ENCODE assay signal across 18 cellular contexts in the genomic region with DNA sequence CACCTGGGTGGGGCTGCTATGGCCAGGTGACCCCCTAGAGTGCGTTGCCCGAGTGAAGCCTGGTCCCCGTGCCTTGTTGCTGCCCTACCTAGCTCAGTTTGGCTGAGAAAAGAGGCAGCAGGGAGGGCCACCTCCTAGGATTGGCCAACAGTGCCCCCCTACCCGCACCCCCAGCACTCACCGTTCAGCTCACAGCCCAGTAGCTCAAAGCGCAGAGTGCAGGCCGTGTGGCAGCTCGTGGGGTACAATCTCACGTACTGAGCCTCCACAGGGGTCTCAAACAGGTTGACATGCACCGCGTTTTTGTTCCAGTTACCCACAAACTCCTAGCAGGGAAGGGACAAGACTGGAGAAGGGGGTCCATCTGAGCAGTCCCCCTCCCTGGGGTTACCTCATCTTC. TPM values are rescaled to one million over a fixed set of nuclear protein-coding genes. Genes with fewer than 3 reads are reported as not detected.
DNase-seq lines count a peak whose midpoint lies in the region; ATAC-seq and TF ChIP-seq lines count a peak whose summit lies in the region.
"Had no signal": no experiment of that assay in that cellular context is flagged by ENCODE, and none has a peak within 500 bp of the region (broad histone marks: within the 10 kb centered on the region; RNA-seq: fewer than 3 reads in every experiment).

No MANE protein-coding gene starts in this region.

- intact Hi-C loops in heart right ventricle (cut with DNase I): loop anchor here in 9 of 10 donors (2.0 to 10.0 kb wide), 7 partner anchors 97 to 339 kb away; a partner anchor contains a TSS
- intact Hi-C loops in left cardiac atrium (cut with DNase I): loop anchor here (2.0 to 5.0 kb wide), 3 partner anchors 97 to 111 kb away; no protein-coding TSS in a partner anchor

- H3K27ac Mint-ChIP-seq in naive thymus-derived CD8-positive, alpha-beta T cell: peak overlapping the region; percentile 84 to 98 (median 96)
- H3K27ac Mint-ChIP-seq: endodermal cell, mesothelial cell of epicardium, neural progenitor cell had no signal

- no peak for TF ChIP-seq EP300 in tibial nerve (IDR thresholded peaks at IDR 0.05)

- H3K9ac ChIP-seq in adipocyte (ENCODE audit: low read length): peak overlapping the region; percentile 65
- H3K9ac ChIP-seq: neural progenitor cell had no signal

- H3K27ac ChIP-seq in heart right ventricle (peak overlapping the region in 9 of 10 donors; percentile 22 to 93 (median 35)), tibial nerve (peak overlapping the region in 2 of 4 donors; percentile 36 to 71)
- H3K27ac ChIP-seq: neural progenitor cell had no signal

- H3K27me3 Mint-ChIP-seq in naive thymus-derived CD8-positive, alpha-beta T cell: no peaks in the 10 kb centered on the region
- H3K27me3 Mint-ChIP-seq: type B pancreatic cell had no signal

- no peaks in the 10 kb centered on the region for H3K9me3 ChIP-seq in heart right ventricle
- H3K9me3 ChIP-seq in adipocyte (ENCODE audit: control insufficient read depth, low read length): no peaks in the 10 kb centered on the region
- H3K9me3 ChIP-seq in tibial nerve: no peaks in the 10 kb centered on the region

- H3K4me1 ChIP-seq in heart right ventricle: peaks cover 33 to 95% (median 61%) of the 10 kb centered on the region in 9 donors
- peaks cover 40% of the 10 kb centered on the region for H3K4me1 ChIP-seq in adipocyte (ENCODE audit: control insufficient read depth, insufficient read depth, low read length)
- H3K4me1 ChIP-seq in tibial nerve: peaks cover 0 to 53% (median 13%) of the 10 kb centered on the region in 4 donors

- no peak overlapping the region for H3K4me3 Mint-ChIP-seq in naive thymus-derived CD8-positive, alpha-beta T cell
- H3K4me3 Mint-ChIP-seq: endodermal cell, mesothelial cell of epicardium, neural progenitor cell, type B pancreatic cell had no signal

- ATAC-seq in heart right ventricle: no peak
- no peak for ATAC-seq in left cardiac atrium
- ATAC-seq in naive thymus-derived CD8-positive, alpha-beta T cell: no peak

- POLR2A ChIA-PET in naive thymus-derived CD8-positive, alpha-beta T cell (lab: Charles Lee): interaction anchor here (0.5 to 2.9 kb wide), 10 partner anchors 9 to 338 kb away, joined by 3 to 30 read pairs (median 8); a partner anchor contains a TSS

- H3K36me3 ChIP-seq in heart right ventricle (peaks cover 0 to 88% (median 30%) of the 10 kb centered on the region in 9 donors), adipocyte (ENCODE audit: control insufficient read depth, insufficient read depth, low read length, severe bottlenecking) (peaks cover 90% of the 10 kb centered on the region), tibial nerve (peaks cover 0 to 76% (median 0%) of the 10 kb centered on the region in 3 donors)
- H3K36me3 ChIP-seq: neural progenitor cell had no signal

- H3K27me3 ChIP-seq in heart right ventricle (no peaks in the 10 kb centered on the region), adipocyte (replicated peaks; ENCODE audit: control insufficient read depth, insufficient read depth, low read length) (no peaks in the 10 kb centered on the region), tibial nerve (no peaks in the 10 kb centered on the region)
- H3K27me3 ChIP-seq: neural progenitor cell had no signal

- DNase-seq in heart right ventricle (no peak), left cardiac atrium (no peak), adipocyte (ENCODE audit: low read depth) (no peak), AG08395 (ENCODE audit: low spot score) (no peak), tibial nerve (ENCODE audit: low spot score in 2 of 2) (no peak), NCI-H1694 treated with DMSO at 0.1 percent for 48 hours (lab: John Stamatoyannopoulos, UW) (no peak), amniotic stem cell (lab: John Stamatoyannopoulos, UW) (no peak)
- DNase-seq in naive thymus-derived CD8-positive, alpha-beta T cell: no peak
- DNase-seq: activated CD4-positive, alpha-beta T cell treated with anti-CD3 and anti-CD28 coated beads for 1 hour; endodermal cell; Kasumi-1; kidney; NCI-H1417; NCI-H774; T1000 had no signal

- H3K4me3 ChIP-seq in heart right ventricle (no peak overlapping the region), adipocyte (ENCODE audit: low read length) (no peak overlapping the region), tibial nerve (no peak overlapping the region)
- H3K4me3 ChIP-seq: neural progenitor cell had no signal

- no peak for TF ChIP-seq POLR2A in tibial nerve (IDR thresholded peaks at IDR 0.05)

- no peaks in the 10 kb centered on the region for H3K9me3 Mint-ChIP-seq in naive thymus-derived CD8-positive, alpha-beta T cell
- H3K9me3 Mint-ChIP-seq: endodermal cell, mesothelial cell of epicardium, neural progenitor cell, type B pancreatic cell had no signal

- peaks cover 35 to 69% (median 57%) of the 10 kb centered on the region in 4 donors for H3K4me1 Mint-ChIP-seq in naive thymus-derived CD8-positive, alpha-beta T cell

- WGBS in heart right ventricle, 2 donors: 85 to 87% methylated on average over 11 of the region's 11 CpGs
- 76 to 87% methylated on average over 10 to 11 of the region's 11 CpGs for WGBS in tibial nerve, 2 donors

- TF ChIP-seq CTCF in heart right ventricle (IDR thresholded peaks at IDR 0.05): no peak
- TF ChIP-seq CTCF in tibial nerve (IDR thresholded peaks at IDR 0.05): no peak

- peaks cover 0 to 24% (median 1%) of the 10 kb centered on the region in 3 donors for H3K36me3 Mint-ChIP-seq in naive thymus-derived CD8-positive, alpha-beta T cell

RNA-seq across cellular contexts. Expression of a gene that starts 7.6 kb away (rescaled TPM):
- total RNA-seq in heart right ventricle (100 to 1,000 TPM; 359 to 690 (median 511) TPM), left cardiac atrium (100 to 1,000 TPM; 250 to 412 TPM), tibial nerve (100 to 1,000 TPM; 349 to 553 (median 488) TPM)
- polyA plus RNA-seq in heart right ventricle: 100 to 1,000 TPM; 414 to 528 TPM
- 100 to 1,000 TPM; 229 to 235 TPM for total RNA-seq in naive thymus-derived CD8-positive, alpha-beta T cell
- 10 to 100 TPM in 1 of 3 donors, 1 to 10 TPM in 2; 3.4 to 11.2 (median 7.4) TPM for polyA plus RNA-seq in naive thymus-derived CD8-positive, alpha-beta T cell

RNA-seq across cellular contexts. Expression of a gene that starts 10.2 kb away (rescaled TPM):
- total RNA-seq in heart right ventricle (10 to 100 TPM in 1 of 10 donors, 1 to 10 TPM in 9; 1.2 to 25.8 (median 3.7) TPM), left cardiac atrium (1 to 10 TPM; 3.3 to 7.2 TPM), tibial nerve (10 to 100 TPM in 3 of 4 donors, 1 to 10 TPM in 1; 4.4 to 27.3 (median 16.2) TPM)
- 1 to 10 TPM; 3.8 to 7.3 TPM for polyA plus RNA-seq in heart right ventricle
- 10 to 100 TPM; 90.1 to 91.9 TPM for total RNA-seq in naive thymus-derived CD8-positive, alpha-beta T cell
- polyA plus RNA-seq in naive thymus-derived CD8-positive, alpha-beta T cell: 10 to 100 TPM; 19.2 to 35.1 (median 31.1) TPM
